In genomic region chr10:4181690-4182089, GRCh38 we compare ENCODE assay signal across 2 cellular contexts.
TF ChIP-seq lines count a peak whose summit lies in the region.

No MANE protein-coding gene starts in this region.

TF ChIP-seq in SK-N-SH, 30 proteins besides CTCF, POLR2A, EP300 and RAD21 (continued from another document):
- TF ChIP-seq ZBTB33 (IDR thresholded peaks at IDR 0.05; ENCODE audit: borderline replicate concordance, low read depth) (no peak), MAX (IDR thresholded peaks at IDR 0.05; ENCODE audit: low read depth) (no peak), GABPA (IDR thresholded peaks at IDR 0.05; ENCODE audit: low read depth) (no peak)

TF ChIP-seq in SK-N-SH treated with all-trans-retinoic acid at 6 μM for 48 hours, 23 proteins besides CTCF, POLR2A, EP300 and RAD21 (continued from another document):
- no peak for TF ChIP-seq POU6F1 (CRISPR knock-in tag; IDR thresholded peaks at IDR 0.05; ENCODE audit: borderline replicate concordance, low read depth)
- TF ChIP-seq ZFP3 (CRISPR knock-in tag; IDR thresholded peaks at IDR 0.05), result no peak
- no peak for TF ChIP-seq PATZ1 (CRISPR knock-in tag; IDR thresholded peaks at IDR 0.05; ENCODE audit: borderline replicate concordance)
